In the genomic region with DNA sequence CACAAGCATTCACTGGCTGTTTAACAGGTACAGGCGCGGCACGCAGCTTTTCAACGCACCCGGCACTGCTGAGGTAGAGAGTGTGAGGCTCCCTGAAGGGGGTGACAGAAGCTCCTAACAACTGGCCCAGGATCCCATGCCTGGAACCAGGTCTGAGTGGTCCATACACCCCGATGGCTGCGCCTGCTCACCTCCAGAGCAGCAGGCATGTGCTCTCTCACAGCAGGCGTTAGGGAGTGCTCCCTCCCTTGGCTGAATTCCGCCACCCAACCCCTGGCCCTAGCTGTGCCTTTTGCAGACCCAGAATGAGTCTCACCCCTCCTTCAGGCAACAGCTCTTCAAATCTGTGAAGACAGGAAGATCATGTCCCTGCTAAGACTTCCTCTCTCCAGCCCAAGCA, we compare ENCODE assay signal across 1 cellular context.
TF ChIP-seq lines count a peak whose summit lies in the region.

No MANE protein-coding gene starts in this region.

TF ChIP-seq in GM23338, 12 proteins besides CTCF, POLR2A, EP300 and RAD21 (continued from another document):
- TF ChIP-seq, protein P1, sequence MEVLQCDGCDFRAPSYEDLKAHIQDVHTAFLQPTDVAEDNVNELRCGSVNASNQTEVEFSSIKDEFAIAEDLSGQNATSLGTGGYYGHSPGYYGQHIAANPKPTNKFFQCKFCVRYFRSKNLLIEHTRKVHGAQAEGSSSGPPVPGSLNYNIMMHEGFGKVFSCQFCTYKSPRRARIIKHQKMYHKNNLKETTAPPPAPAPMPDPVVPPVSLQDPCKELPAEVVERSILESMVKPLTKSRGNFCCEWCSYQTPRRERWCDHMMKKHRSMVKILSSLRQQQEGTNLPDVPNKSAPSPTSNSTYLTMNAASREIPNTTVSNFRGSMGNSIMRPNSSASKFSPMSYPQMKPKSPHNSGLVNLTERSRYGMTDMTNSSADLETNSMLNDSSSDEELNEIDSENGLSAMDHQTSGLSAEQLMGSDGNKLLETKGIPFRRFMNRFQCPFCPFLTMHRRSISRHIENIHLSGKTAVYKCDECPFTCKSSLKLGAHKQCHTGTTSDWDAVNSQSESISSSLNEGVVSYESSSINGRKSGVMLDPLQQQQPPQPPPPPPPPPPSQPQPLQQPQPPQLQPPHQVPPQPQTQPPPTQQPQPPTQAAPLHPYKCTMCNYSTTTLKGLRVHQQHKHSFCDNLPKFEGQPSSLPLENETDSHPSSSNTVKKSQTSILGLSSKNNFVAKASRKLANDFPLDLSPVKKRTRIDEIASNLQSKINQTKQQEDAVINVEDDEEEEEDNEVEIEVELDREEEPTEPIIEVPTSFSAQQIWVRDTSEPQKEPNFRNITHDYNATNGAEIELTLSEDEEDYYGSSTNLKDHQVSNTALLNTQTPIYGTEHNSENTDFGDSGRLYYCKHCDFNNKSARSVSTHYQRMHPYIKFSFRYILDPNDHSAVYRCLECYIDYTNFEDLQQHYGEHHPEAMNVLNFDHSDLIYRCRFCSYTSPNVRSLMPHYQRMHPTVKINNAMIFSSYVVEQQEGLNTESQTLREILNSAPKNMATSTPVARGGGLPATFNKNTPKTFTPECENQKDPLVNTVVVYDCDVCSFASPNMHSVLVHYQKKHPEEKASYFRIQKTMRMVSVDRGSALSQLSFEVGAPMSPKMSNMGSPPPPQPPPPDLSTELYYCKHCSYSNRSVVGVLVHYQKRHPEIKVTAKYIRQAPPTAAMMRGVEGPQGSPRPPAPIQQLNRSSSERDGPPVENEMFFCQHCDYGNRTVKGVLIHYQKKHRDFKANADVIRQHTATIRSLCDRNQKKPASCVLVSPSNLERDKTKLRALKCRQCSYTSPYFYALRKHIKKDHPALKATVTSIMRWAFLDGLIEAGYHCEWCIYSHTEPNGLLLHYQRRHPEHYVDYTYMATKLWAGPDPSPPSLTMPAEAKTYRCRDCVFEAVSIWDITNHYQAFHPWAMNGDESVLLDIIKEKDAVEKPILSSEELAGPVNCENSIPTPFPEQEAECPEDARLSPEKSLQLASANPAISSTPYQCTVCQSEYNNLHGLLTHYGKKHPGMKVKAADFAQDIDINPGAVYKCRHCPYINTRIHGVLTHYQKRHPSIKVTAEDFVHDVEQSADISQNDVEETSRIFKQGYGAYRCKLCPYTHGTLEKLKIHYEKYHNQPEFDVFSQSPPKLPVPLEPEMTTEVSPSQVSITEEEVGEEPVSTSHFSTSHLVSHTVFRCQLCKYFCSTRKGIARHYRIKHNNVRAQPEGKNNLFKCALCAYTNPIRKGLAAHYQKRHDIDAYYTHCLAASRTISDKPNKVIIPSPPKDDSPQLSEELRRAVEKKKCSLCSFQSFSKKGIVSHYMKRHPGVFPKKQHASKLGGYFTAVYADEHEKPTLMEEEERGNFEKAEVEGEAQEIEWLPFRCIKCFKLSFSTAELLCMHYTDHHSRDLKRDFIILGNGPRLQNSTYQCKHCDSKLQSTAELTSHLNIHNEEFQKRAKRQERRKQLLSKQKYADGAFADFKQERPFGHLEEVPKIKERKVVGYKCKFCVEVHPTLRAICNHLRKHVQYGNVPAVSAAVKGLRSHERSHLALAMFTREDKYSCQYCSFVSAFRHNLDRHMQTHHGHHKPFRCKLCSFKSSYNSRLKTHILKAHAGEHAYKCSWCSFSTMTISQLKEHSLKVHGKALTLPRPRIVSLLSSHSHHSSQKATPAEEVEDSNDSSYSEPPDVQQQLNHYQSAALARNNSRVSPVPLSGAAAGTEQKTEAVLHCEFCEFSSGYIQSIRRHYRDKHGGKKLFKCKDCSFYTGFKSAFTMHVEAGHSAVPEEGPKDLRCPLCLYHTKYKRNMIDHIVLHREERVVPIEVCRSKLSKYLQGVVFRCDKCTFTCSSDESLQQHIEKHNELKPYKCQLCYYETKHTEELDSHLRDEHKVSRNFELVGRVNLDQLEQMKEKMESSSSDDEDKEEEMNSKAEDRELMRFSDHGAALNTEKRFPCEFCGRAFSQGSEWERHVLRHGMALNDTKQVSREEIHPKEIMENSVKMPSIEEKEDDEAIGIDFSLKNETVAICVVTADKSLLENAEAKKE (CRISPR knock-in tag; IDR thresholded peaks at IDR 0.05), result no peak
